In the genomic region with DNA sequence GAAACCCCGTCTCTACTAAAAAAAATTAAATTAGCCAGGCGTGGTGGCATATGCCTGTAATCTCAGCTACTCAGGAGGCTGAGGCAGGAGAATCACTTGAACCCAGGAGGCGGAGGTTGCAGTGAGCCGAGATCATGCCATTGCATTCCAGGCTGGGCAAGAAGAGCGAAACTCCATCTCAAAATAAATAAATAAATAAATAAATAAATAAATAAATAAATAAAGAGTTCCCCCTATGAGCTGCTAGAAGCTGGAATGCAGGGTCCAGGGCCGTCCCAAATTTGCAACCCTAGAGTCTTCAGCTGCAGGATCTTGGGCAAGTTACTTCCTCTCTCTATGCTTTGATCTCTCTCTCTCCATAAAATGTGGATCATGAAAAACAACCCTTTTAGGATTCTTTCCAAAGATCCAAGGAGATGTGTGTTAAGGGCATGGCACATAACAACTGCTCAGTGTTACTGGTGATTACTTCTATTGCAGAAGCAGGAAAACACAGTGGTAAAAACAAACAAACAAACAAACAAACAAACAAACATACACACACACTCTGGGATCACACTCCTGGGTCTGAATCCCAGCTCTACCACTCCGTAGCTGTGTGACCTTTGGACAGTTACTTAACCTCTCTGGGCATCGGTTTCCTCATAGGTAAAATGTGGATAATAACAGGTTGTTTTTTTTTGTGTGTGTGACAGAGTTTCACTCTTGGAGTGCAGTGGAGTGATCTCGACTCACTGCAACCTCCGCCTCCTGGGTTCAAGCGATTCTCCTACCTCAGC, we compare ENCODE assay signal across 12 cellular contexts.
A peak's percentile ranks its signal among the peaks of the same experiment; 100 is the strongest.
DNase-seq lines count a peak whose midpoint lies in the region; ATAC-seq, FAIRE-seq and TF ChIP-seq lines count a peak whose summit lies in the region.
"Had no signal": no experiment of that assay in that cellular context is flagged by ENCODE, and none has a peak within 500 bp of the region (broad histone marks: within the 10 kb centered on the region; RNA-seq: fewer than 3 reads in every experiment).

No MANE protein-coding gene starts in this region.

- H3K27me3 ChIP-seq in HepG2 (ENCODE audit: control insufficient read depth in 1 of 2, insufficient read depth in 2 of 2, low read length in 2 of 2) (no peaks in the 10 kb centered on the region), right lobe of liver (no peaks in the 10 kb centered on the region), K562 (ENCODE audit: control insufficient read depth in 2 of 2, insufficient read depth in 2 of 2, low read length in 2 of 2) (peaks cover 0 to 5% of the 10 kb centered on the region in 2 experiments; a peak in 1 of 5 replicates), upper lobe of right lung (no peaks in the 10 kb centered on the region), trophoblast cell (ENCODE audit: insufficient read depth, low read length) (no peaks in the 10 kb centered on the region)

- H3K9me1 ChIP-seq in K562 (ENCODE audit: control insufficient read depth, insufficient read depth, low read length), result no peaks in the 10 kb centered on the region

- H3K4ac ChIP-seq in trophoblast cell (ENCODE audit: low read depth, low read length), result no peak overlapping the region

- no peaks in the 10 kb centered on the region for H3K79me1 ChIP-seq in trophoblast cell (ENCODE audit: low read length)

- H3K79me2 ChIP-seq in HepG2 (ENCODE audit: insufficient read depth, low read length) (no peaks in the 10 kb centered on the region), K562 (ENCODE audit: control insufficient read depth, insufficient read depth, low read length) (no peaks in the 10 kb centered on the region), trophoblast cell (ENCODE audit: control insufficient read depth, insufficient read depth, low read length, poor library complexity) (no peaks in the 10 kb centered on the region)

- no peak overlapping the region for H3K23ac ChIP-seq in trophoblast cell (ENCODE audit: low read length)

- H2BK120ac ChIP-seq in trophoblast cell (ENCODE audit: insufficient read depth, low read length, poor library complexity), result no peak overlapping the region

- H3K9ac ChIP-seq in HepG2 (ENCODE audit: insufficient read depth, low read depth, low read length) (no peak overlapping the region), K562 (ENCODE audit: insufficient read depth in 1 of 2, low read depth in 2 of 2, low read length in 2 of 2) (no peak overlapping the region), trophoblast cell (ENCODE audit: low read length) (no peak overlapping the region)

- H2BK5ac ChIP-seq in trophoblast cell (ENCODE audit: low read depth, low read length, poor library complexity), result no peak overlapping the region

- CTCF ChIA-PET in HepG2 (lab: Yijun Ruan, JAX; ENCODE audit: low intra/inter-chr PET ratio, low total read pairs), result interaction anchor here (1.5 kb wide), 1 partner anchor 151 kb away, joined by 7 read pairs; no protein-coding TSS in a partner anchor
- CTCF ChIA-PET in K562 (lab: Yijun Ruan, JAX; ENCODE audit: low intra/inter-chr PET ratio), result interaction anchor here (0.6 to 4.8 kb wide), 4 partner anchors 61 to 462 kb away, joined by 4 to 34 read pairs (median 6); no protein-coding TSS in a partner anchor

- no peak overlapping the region for H2BK12ac ChIP-seq in trophoblast cell (ENCODE audit: low read length)

- H4K8ac ChIP-seq in trophoblast cell (ENCODE audit: low read depth, low read length), result no peak overlapping the region

- H3K4me1 ChIP-seq in HepG2 (ENCODE audit: insufficient read depth, low read length) (no peaks in the 10 kb centered on the region), right lobe of liver (no peaks in the 10 kb centered on the region), K562 (replicated peaks in 1 of 2; ENCODE audit: control insufficient read depth in 2 of 2, insufficient read depth in 2 of 2, low read length in 2 of 2) (no peaks in the 10 kb centered on the region; a peak in 2 of 5 replicates), upper lobe of right lung (no peaks in the 10 kb centered on the region), trophoblast cell (ENCODE audit: control insufficient read depth in 1 of 2, insufficient read depth in 2 of 2, low read length in 2 of 2) (no peaks in the 10 kb centered on the region)

- in situ Hi-C loops in HepG2 (cut with HindIII; ENCODE audit: extremely low pct_ligation_motif_present, low pct_unique_long_range_greater_than_20kb), result no loop called here
- in situ Hi-C loops in K562 (cut with MboI), result loop anchor here (10.0 kb wide), 1 partner anchor 453 kb away; no protein-coding TSS in a partner anchor

- H4K12ac ChIP-seq in trophoblast cell (ENCODE audit: low read depth, low read length), result no peak overlapping the region

- no peak overlapping the region for H3K14ac ChIP-seq in trophoblast cell (ENCODE audit: low read length)

- H3K36me3 ChIP-seq in HepG2 (replicated peaks in 1 of 2; ENCODE audit: control insufficient read depth in 1 of 2, insufficient read depth in 2 of 2, low read length in 2 of 2) (no peaks in the 10 kb centered on the region), right lobe of liver (no peaks in the 10 kb centered on the region), K562 (ENCODE audit: control insufficient read depth, insufficient read depth, low read length) (no peaks in the 10 kb centered on the region), upper lobe of right lung (no peaks in the 10 kb centered on the region), trophoblast cell (ENCODE audit: control insufficient read depth in 1 of 2, insufficient read depth in 2 of 2, low read length in 2 of 2) (no peaks in the 10 kb centered on the region)

- FAIRE-seq in HepG2 (lab: Jason Lieb, UNC), result no peak
- FAIRE-seq in K562 (lab: Jason Lieb, UNC), result no peak

- TF ChIP-seq EP300 in HepG2 (IDR thresholded peaks at IDR 0.05; ENCODE audit: low read depth in 2 of 2, low read length in 2 of 2) (no peak), HepG2 (CRISPR knock-in tag; IDR thresholded peaks at IDR 0.05; ENCODE audit: borderline replicate concordance) (no peak), K562 (IDR thresholded peaks at IDR 0.05; ENCODE audit: low read length) (no peak)

- TF ChIP-seq CTCF in HepG2 (CRISPR knock-in tag; IDR thresholded peaks at IDR 0.05) (no peak), right lobe of liver (IDR thresholded peaks at IDR 0.05) (no peak), K562 (IDR thresholded peaks at IDR 0.05 in 2 of 3, conservative IDR thresholded peaks at IDR 0.05 in 1 of 3; ENCODE audit: insufficient read depth in 2 of 3, low read depth in 1 of 3, low read length in 3 of 3) (no peak), upper lobe of right lung (IDR thresholded peaks at IDR 0.05) (no peak)

- POLR2A ChIA-PET in HepG2 (lab: Yijun Ruan, JAX) (no interaction called here), K562 (lab: Yijun Ruan, JAX) (no interaction called here)

- BruUV-seq in HepG2 (replicated peaks; lab: Mats Ljungman, UMichigan), result no TSS peak
- no TSS peak for BruUV-seq in K562 (replicated peaks; lab: Mats Ljungman, UMichigan)

- H4K20me1 ChIP-seq in HepG2 (ENCODE audit: insufficient read depth, low read length), result peaks cover 5% of the 10 kb centered on the region; the same call in 1 of the 2 replicates
- no peaks in the 10 kb centered on the region for H4K20me1 ChIP-seq in K562 (replicated peaks; ENCODE audit: control insufficient read depth, insufficient read depth, low read length)

- H3K4me3 ChIP-seq in HepG2 (replicated peaks in 1 of 3; ENCODE audit: insufficient read depth in 1 of 3, low read depth in 2 of 3, low read length in 3 of 3) (no peak overlapping the region), right lobe of liver (no peak overlapping the region), K562 (no peak overlapping the region), upper lobe of right lung (no peak overlapping the region), trophoblast cell (ENCODE audit: low read depth, low read length) (no peak overlapping the region)
- H3K4me3 ChIP-seq: GM12878, GM23338 had no signal

- intact Hi-C loops in HepG2 (cut with micrococcal nuclease; ENCODE audit: unreplicated experiment), result no loop called here
- intact Hi-C loops in right lobe of liver (cut with DNase I), result no loop called here
- intact Hi-C loops in K562 (cut with micrococcal nuclease), result no loop called here
- intact Hi-C loops in upper lobe of right lung (cut with DNase I), result no loop called here

- H2AFZ ChIP-seq in HepG2 (ENCODE audit: low read length) (no peak overlapping the region), K562 (ENCODE audit: low read depth, low read length) (no peak overlapping the region), trophoblast cell (ENCODE audit: insufficient read depth, low read length, poor library complexity) (no peak overlapping the region)
- H2AFZ ChIP-seq: GM23338 had no signal

- 51% methylated on average over 11 of the region's 11 CpGs for WGBS in HepG2 (ENCODE audit: low lambda C conversion rate)
- WGBS in right lobe of liver (ENCODE audit: insufficient coverage, low coverage, low lambda C conversion rate, missing lambda C conversion rate), result 60% methylated on average over 6 of the region's 11 CpGs
- WGBS in K562 (ENCODE audit: insufficient coverage, low coverage, missing lambda C conversion rate), result 24% methylated on average over 8 of the region's 11 CpGs
- no CpG with 5 or more reads among the region's 11 CpGs for WGBS in trophoblast cell (ENCODE audit: extremely low coverage, insufficient coverage, insufficient read length)

- no peak for TF ChIP-seq POLR2A in HepG2 (IDR thresholded peaks at IDR 0.05; ENCODE audit: insufficient read depth in 1 of 2, low read depth in 2 of 2, low read length in 2 of 2)
- TF ChIP-seq POLR2A in right lobe of liver (IDR thresholded peaks at IDR 0.05), result no peak
- TF ChIP-seq POLR2A in K562 (conservative IDR thresholded peaks at IDR 0.05), result no peak

- H3K4me2 ChIP-seq in HepG2 (ENCODE audit: low read depth, low read length) (no peak overlapping the region), K562 (ENCODE audit: insufficient read depth, low read length) (no peak overlapping the region), trophoblast cell (ENCODE audit: low read length) (no peak overlapping the region)
- H3K4me2 ChIP-seq: GM23338 had no signal

- H3K27ac ChIP-seq in HepG2 (ENCODE audit: extremely low read length, insufficient read depth, low read length) (no peak overlapping the region), right lobe of liver (no peak overlapping the region), K562 (ENCODE audit: extremely low read depth, low read depth, low read length) (no peak overlapping the region), upper lobe of right lung (no peak overlapping the region), trophoblast cell (ENCODE audit: low read depth, low read length) (no peak overlapping the region)

- no peak overlapping the region for H3K18ac ChIP-seq in trophoblast cell (ENCODE audit: low read length)

- no peak overlapping the region for H4K91ac ChIP-seq in trophoblast cell (ENCODE audit: low read depth, low read length)

- ATAC-seq in HepG2, result no peak
- no peak for ATAC-seq in right lobe of liver
- ATAC-seq in K562, result no peak
- ATAC-seq in upper lobe of right lung, result no peak

- DNase-seq in HepG2 (ENCODE audit: low spot score) (no peak), right lobe of liver (no peak), K562 (ENCODE audit: extremely low read depth in 1 of 4, low spot score in 3 of 4) (no peak), upper lobe of right lung (peak; percentile 1), occipital lobe (lab: John Stamatoyannopoulos, UW) (no peak), trophoblast cell (no peak)
- DNase-seq: 8988T, DMS153, GDM1 had no signal

- H3K9me3 ChIP-seq in HepG2 (ENCODE audit: low read length) (no peaks in the 10 kb centered on the region), right lobe of liver (no peaks in the 10 kb centered on the region), K562 (replicated peaks; ENCODE audit: control insufficient read depth, insufficient read depth, low read depth, low read length) (no peaks in the 10 kb centered on the region), upper lobe of right lung (peaks cover 3% of the 10 kb centered on the region), trophoblast cell (ENCODE audit: insufficient read depth, low read depth, low read length) (peaks cover 8% of the 10 kb centered on the region)
- H3K9me3 ChIP-seq: Caco-2 had no signal

- no peak for TF ChIP-seq RAD21 in HepG2 (CRISPR knock-in tag; IDR thresholded peaks at IDR 0.05)
- TF ChIP-seq RAD21 in K562 (CRISPR knock-in tag; conservative IDR thresholded peaks at IDR 0.05 in 1 of 2, IDR thresholded peaks at IDR 0.05 in 1 of 2), result no peak

- no peak overlapping the region for H2AK5ac ChIP-seq in trophoblast cell (ENCODE audit: low read length)
